10 cellular contexts compared by ENCODE assay signal in genomic region chr3:113070226-113071220, GRCh38.
DNase-seq lines count a peak whose midpoint lies in the region; ATAC-seq and TF ChIP-seq lines count a peak whose summit lies in the region.
"Had no signal": no experiment of that assay in that cellular context is flagged by ENCODE, and none has a peak within 500 bp of the region (broad histone marks: within the 10 kb centered on the region; RNA-seq: fewer than 3 reads in every experiment).

No MANE protein-coding gene starts in this region.

- H3K9ac ChIP-seq in SK-N-SH (no peak overlapping the region; the same call in 1 of the 2 replicates), Karpas-422 (ENCODE audit: low read length) (no peak overlapping the region)

- H3K9me3 ChIP-seq in SK-N-SH (no peaks in the 10 kb centered on the region), Karpas-422 (ENCODE audit: low read length) (no peaks in the 10 kb centered on the region)

- TF ChIP-seq EP300 in SK-N-SH (IDR thresholded peaks at IDR 0.05; ENCODE audit: borderline replicate concordance in 1 of 2, low read depth in 1 of 2, low read length in 1 of 2): no peak

- H3K27ac ChIP-seq in SK-N-SH (ENCODE audit: low read depth in 2 of 2, low read length in 1 of 2) (peak overlapping the region in 1 of 2 experiments; percentile 25; a peak in 1 of 4 replicates), Karpas-422 (ENCODE audit: low read length) (no peak overlapping the region)
- H3K27ac ChIP-seq: coronary artery, tibial artery had no signal

- no peak for DNase-seq in SK-N-SH
- DNase-seq in sciatic nerve (ENCODE audit: low spot score): no peak
- no peak for DNase-seq in activated CD4-positive, alpha-beta T cell treated with anti-CD3 and anti-CD28 coated beads for 1 hour
- DNase-seq in Karpas-422: no peak
- DNase-seq in T-helper 1 cell: no peak
- DNase-seq in NCI-H774 (lab: John Stamatoyannopoulos, UW): no peak
- DNase-seq: tibial artery had no signal

- peak; percentile 100 for ATAC-seq in GM19025 (IDR thresholded peaks at IDR 0.05; ENCODE audit: low read depth, unreplicated experiment)
- peak; percentile 68 for ATAC-seq in HG02870 (IDR thresholded peaks at IDR 0.05; ENCODE audit: unreplicated experiment)
- peak; percentile 60 for ATAC-seq in sciatic nerve

- H4K20me1 ChIP-seq in SK-N-SH (ENCODE audit: insufficient read depth) (no peaks in the 10 kb centered on the region), Karpas-422 (ENCODE audit: insufficient read depth, low read depth, low read length) (no peaks in the 10 kb centered on the region)

- no peaks in the 10 kb centered on the region for H3F3A ChIP-seq in SK-N-SH (replicated peaks; ENCODE audit: insufficient read depth)

- H3K27me3 ChIP-seq in SK-N-SH (ENCODE audit: insufficient read depth) (no peaks in the 10 kb centered on the region), Karpas-422 (ENCODE audit: low read length) (no peaks in the 10 kb centered on the region)
- H3K27me3 ChIP-seq: tibial artery had no signal

- H3K36me3 ChIP-seq in SK-N-SH (replicated peaks in 1 of 2; ENCODE audit: control insufficient read depth in 1 of 2, insufficient read depth in 2 of 2, low read length in 1 of 2): no peaks in the 10 kb centered on the region
- H3K36me3 ChIP-seq in Karpas-422 (ENCODE audit: insufficient read depth, low read length): no peaks in the 10 kb centered on the region
- H3K36me3 ChIP-seq: tibial artery had no signal

- no peaks in the 10 kb centered on the region for H3K9me2 ChIP-seq in SK-N-SH
- no peaks in the 10 kb centered on the region for H3K9me2 ChIP-seq in Karpas-422 (replicated peaks; ENCODE audit: insufficient read depth, low read length)

- POLR2A ChIA-PET in SK-N-SH (lab: Yijun Ruan, JAX): interaction anchor here (0.6 kb wide), 1 partner anchor 172 kb away, joined by 3 read pairs; no protein-coding TSS in a partner anchor

- H2AFZ ChIP-seq in SK-N-SH (ENCODE audit: low read depth): no peak overlapping the region
- H2AFZ ChIP-seq in Karpas-422 (ENCODE audit: low read length): no peak overlapping the region

- intact Hi-C loops in sciatic nerve (cut with DNase I): no loop called here

- TF ChIP-seq RAD21 in SK-N-SH (IDR thresholded peaks at IDR 0.05; ENCODE audit: low read length): no peak

- WGBS in SK-N-SH (ENCODE audit: low lambda C conversion rate): 35% methylated on average over 5 of the region's 5 CpGs

- no peak overlapping the region for H3K4me3 ChIP-seq in SK-N-SH (ENCODE audit: low read depth in 2 of 2, low read length in 1 of 2)
- H3K4me3 ChIP-seq in Karpas-422 (ENCODE audit: low read length): no peak overlapping the region
- H3K4me3 ChIP-seq: coronary artery, tibial artery had no signal

- CTCF ChIA-PET in SK-N-SH (lab: Yijun Ruan, JAX): interaction anchor here (0.6 to 1.4 kb wide), 5 partner anchors 19 to 218 kb away, joined by 3 to 5 read pairs (median 4); no protein-coding TSS in a partner anchor

- H3K4me2 ChIP-seq in SK-N-SH: no peak overlapping the region
- H3K4me2 ChIP-seq in Karpas-422 (ENCODE audit: low read depth, low read length, poor library complexity, severe bottlenecking): no peak overlapping the region

- TF ChIP-seq CTCF in SK-N-SH (IDR thresholded peaks at IDR 0.05): no peak

- H3K4me1 ChIP-seq in SK-N-SH (ENCODE audit: control insufficient read depth in 1 of 2, insufficient read depth in 2 of 2, low read depth in 1 of 2, low read length in 1 of 2) (peaks cover 0 to 5% of the 10 kb centered on the region in 2 experiments; a peak in 1 of 4 replicates), Karpas-422 (ENCODE audit: low read length) (no peaks in the 10 kb centered on the region)
- H3K4me1 ChIP-seq: tibial artery had no signal

- H3K79me2 ChIP-seq in SK-N-SH (ENCODE audit: insufficient read depth) (no peaks in the 10 kb centered on the region), Karpas-422 (ENCODE audit: low read length) (no peaks in the 10 kb centered on the region)

TF ChIP-seq in SK-N-SH, 30 proteins besides CTCF, POLR2A, EP300 and RAD21:
- TF ChIP-seq TCF12 (IDR thresholded peaks at IDR 0.05) (peak; percentile 45; the same call in 1 of the 2 replicates), POLR2AphosphoS5 (IDR thresholded peaks at IDR 0.05; ENCODE audit: low read depth, low read length) (no peak), PBX3 (IDR thresholded peaks at IDR 0.05) (0 out of 2 replicates have a peak, but pooled peaks have one; percentile 4), JUND (IDR thresholded peaks at IDR 0.05) (peak; percentile 39; the same call in 1 of the 2 replicates)
